In genomic region chr13:111202745-111203144, GRCh38 we compare ENCODE assay signal across 8 cellular contexts.
DNase-seq lines count a peak whose midpoint lies in the region; ATAC-seq, FAIRE-seq and TF ChIP-seq lines count a peak whose summit lies in the region.

No MANE protein-coding gene starts in this region.

- H3K27me3 ChIP-seq in prostate gland (replicated peaks; ENCODE audit: insufficient read depth): no peaks in the 10 kb centered on the region

- H3K27ac Mint-ChIP-seq in activated naive CD8-positive, alpha-beta T cell treated with anti-CD3 and anti-CD28 coated beads, Interleukin-2, amount 10 ng/mL, durations not matched to agents 7 days and 5 days: no peak overlapping the region

- no peaks in the 10 kb centered on the region for H3K9me3 Mint-ChIP-seq in activated naive CD8-positive, alpha-beta T cell treated with anti-CD3 and anti-CD28 coated beads, Interleukin-2, amount 10 ng/mL, durations not matched to agents 7 days and 5 days

- H3K27me3 Mint-ChIP-seq in activated naive CD8-positive, alpha-beta T cell treated with anti-CD3 and anti-CD28 coated beads, Interleukin-2, amount 10 ng/mL, durations not matched to agents 7 days and 5 days: no peaks in the 10 kb centered on the region

- H3K36me3 Mint-ChIP-seq in activated naive CD8-positive, alpha-beta T cell treated with anti-CD3 and anti-CD28 coated beads, Interleukin-2, amount 10 ng/mL, durations not matched to agents 7 days and 5 days: peaks cover 28% of the 10 kb centered on the region

- DNase-seq in GM12891 (ENCODE audit: insufficient read length, low spot score) (peak; percentile 56), HS-5 (ENCODE audit: low read depth) (peak; percentile 23), iPS-NIHi11 (ENCODE audit: low spot score) (peak; percentile 71), GF-D8 (lab: John Stamatoyannopoulos, UW) (no peak), prostate gland (ENCODE audit: low spot score) (no peak)
- DNase-seq in activated naive CD8-positive, alpha-beta T cell treated with anti-CD3 and anti-CD28 coated beads, Interleukin-2, amount 10 ng/mL, durations not matched to agents 7 days and 5 days: no peak
- no peak for DNase-seq in effector CD4-positive, alpha-beta T cell

- no peak overlapping the region for H3K27ac ChIP-seq in prostate gland

- H3K4me3 ChIP-seq in prostate gland: no peak overlapping the region

- peaks cover 6% of the 10 kb centered on the region for H3K4me1 ChIP-seq in prostate gland (replicated peaks)

- POLR2A ChIA-PET in activated naive CD8-positive, alpha-beta T cell treated with anti-CD3 and anti-CD28 coated beads, Interleukin-2, amount 10 ng/mL, durations not matched to agents 7 days and 5 days (lab: Charles Lee): no interaction called here

- TF ChIP-seq POLR2A in GM12891 (IDR thresholded peaks at IDR 0.05; ENCODE audit: low read depth, low read length): no peak
- no peak for TF ChIP-seq POLR2A in prostate gland (IDR thresholded peaks at IDR 0.05)

- WGBS in prostate gland: 23% methylated on average over 1 of the region's 1 CpG

- H3K4me3 Mint-ChIP-seq in activated naive CD8-positive, alpha-beta T cell treated with anti-CD3 and anti-CD28 coated beads, Interleukin-2, amount 10 ng/mL, durations not matched to agents 7 days and 5 days: peak overlapping the region; percentile 17

- H3K9me3 ChIP-seq in prostate gland: no peaks in the 10 kb centered on the region

- ATAC-seq in GM21526 (IDR thresholded peaks at IDR 0.05; ENCODE audit: low FRiP score, unreplicated experiment): peak; percentile 83
- ATAC-seq in activated naive CD8-positive, alpha-beta T cell treated with anti-CD3 and anti-CD28 coated beads, Interleukin-2, amount 10 ng/mL, durations not matched to agents 7 days and 5 days (ENCODE audit: low read depth): peak; percentile 72

- peaks cover 36% of the 10 kb centered on the region for H3K4me1 Mint-ChIP-seq in activated naive CD8-positive, alpha-beta T cell treated with anti-CD3 and anti-CD28 coated beads, Interleukin-2, amount 10 ng/mL, durations not matched to agents 7 days and 5 days

- no peaks in the 10 kb centered on the region for H3K36me3 ChIP-seq in prostate gland

- intact Hi-C loops in prostate gland (cut with DNase I): no loop called here

- TF ChIP-seq CTCF in prostate gland (IDR thresholded peaks at IDR 0.05): no peak

- FAIRE-seq in GM12891 (lab: Jason Lieb, UNC): peak; percentile 91

TF ChIP-seq in GM12891, 5 proteins besides CTCF, POLR2A, EP300 and RAD21:
- TF ChIP-seq TAF1 (IDR thresholded peaks at IDR 0.05; ENCODE audit: low read depth, low read length) (no peak), POLR2AphosphoS5 (IDR thresholded peaks at IDR 0.05; ENCODE audit: low read depth, low read length) (no peak), SPI1 (IDR thresholded peaks at IDR 0.05; ENCODE audit: low read depth, low read length) (no peak), POU2F2 (IDR thresholded peaks at IDR 0.05; ENCODE audit: low read depth, low read length) (no peak), PAX5 (IDR thresholded peaks at IDR 0.05; ENCODE audit: insufficient read depth, low read length, severe bottlenecking) (no peak)

Comparison
In these comparisons a context has a peak if more than half of its experiments do, and no peak if none do; other contexts are left out.
1. DNase-seq: peak in GM12891 (single experiment), HS-5 (single experiment) and iPS-NIHi11 (single experiment); none in activated naive CD8-positive, alpha-beta T cell treated with anti-CD3 and anti-CD28 coated beads, Interleukin-2, amount 10 ng/mL, durations not matched to agents 7 days and 5 days (single experiment), GF-D8 (single experiment), effector CD4-positive, alpha-beta T cell (single experiment) and prostate gland (single experiment).